Comparison of ENCODE assay signal across 13 cellular contexts in genomic region chr18:70044626-70045025, GRCh38.
A peak's percentile ranks its signal among the peaks of the same experiment; 100 is the strongest.
DNase-seq lines count a peak whose midpoint lies in the region; ATAC-seq and TF ChIP-seq lines count a peak whose summit lies in the region.
"Had no signal": no experiment of that assay in that cellular context is flagged by ENCODE, and none has a peak within 500 bp of the region (broad histone marks: within the 10 kb centered on the region; RNA-seq: fewer than 3 reads in every experiment).

No MANE protein-coding gene starts in this region.

- peaks cover 26 to 27% of the 10 kb centered on the region in 2 donors for H3K4me1 ChIP-seq in thoracic aorta (ENCODE audit: control insufficient read depth in 1 of 2, low read depth in 2 of 2)
- H3K4me1 ChIP-seq in right atrium auricular region = no peaks in the 10 kb centered on the region
- no peaks in the 10 kb centered on the region for H3K4me1 ChIP-seq in spleen

- H3K9me3 ChIP-seq in thoracic aorta (no peaks in the 10 kb centered on the region), right atrium auricular region (no peaks in the 10 kb centered on the region), spleen (no peaks in the 10 kb centered on the region)

- H3K4me3 Mint-ChIP-seq in activated T-cell treated with anti-CD3 and anti-CD28 coated beads, Interleukin-2, amount 50 U/mL, for 72 hours = peak overlapping the region in 1 of 2 donors; percentile 53

- intact Hi-C loops in spleen (cut with DNase I; ENCODE audit: low total_unique reads) = no loop called here

- H3K27ac Mint-ChIP-seq in activated T-cell treated with anti-CD3 and anti-CD28 coated beads, Interleukin-2, amount 50 U/mL, for 72 hours = peak overlapping the region; percentile 2

- H3K36me3 Mint-ChIP-seq in activated T-cell treated with anti-CD3 and anti-CD28 coated beads, Interleukin-2, amount 50 U/mL, for 72 hours (ENCODE audit: insufficient read depth in 2 of 2) = peaks cover 5% of the 10 kb centered on the region in 2 donors

- H3K4me3 ChIP-seq in fibroblast of the aortic adventitia (ENCODE audit: low read depth, low read length) (no peak overlapping the region), thoracic aorta (no peak overlapping the region), right atrium auricular region (no peak overlapping the region), spleen (no peak overlapping the region)
- H3K4me3 ChIP-seq: coronary artery had no signal

- H3K36me3 ChIP-seq in thoracic aorta = no peaks in the 10 kb centered on the region
- no peaks in the 10 kb centered on the region for H3K36me3 ChIP-seq in right atrium auricular region
- peaks cover 0 to 28% (median 0%) of the 10 kb centered on the region in 6 donors for H3K36me3 ChIP-seq in spleen

- 57 to 72% (median 62%) methylated on average over 4 of the region's 4 CpGs for WGBS in spleen, 5 donors

- in situ Hi-C loops in SK-MEL-5 (cut with HindIII; ENCODE audit: low pct_unique_long_range_greater_than_20kb, low sequenced_read_pairs) = no loop called here

- peak; percentile 99 to 100 for ATAC-seq in activated T-cell treated with anti-CD3 and anti-CD28 coated beads, Interleukin-2, amount 50 U/mL, for 72 hours (replicated peaks in 1 of 2)
- peak; percentile 54 for ATAC-seq in thoracic aorta (ENCODE audit: insufficient number of reproducible peaks, low FRiP score, low read depth)
- ATAC-seq in HG02885 (IDR thresholded peaks at IDR 0.05; ENCODE audit: poor library complexity, unreplicated experiment) = no peak

- TF ChIP-seq CTCF in fibroblast of the aortic adventitia (IDR thresholded peaks at IDR 0.05; ENCODE audit: insufficient read depth, low read length) (no peak), thoracic aorta (IDR thresholded peaks at IDR 0.05) (no peak), right atrium auricular region (IDR thresholded peaks at IDR 0.05) (no peak), spleen (IDR thresholded peaks at IDR 0.05 in 8 of 11, conservative IDR thresholded peaks at IDR 0.05 in 3 of 11) (no peak)

- H3K4me1 Mint-ChIP-seq in activated T-cell treated with anti-CD3 and anti-CD28 coated beads, Interleukin-2, amount 50 U/mL, for 72 hours (ENCODE audit: low read depth) = peaks cover 13% of the 10 kb centered on the region

- DNase-seq in activated T-cell treated with anti-CD3 and anti-CD28 coated beads, Interleukin-2, amount 50 U/mL, for 72 hours = peak in 1 of 2 donors; percentile 3
- DNase-seq in activated T-cell treated with anti-CD3 and anti-CD28 coated beads for 4 hours = no peak
- DNase-seq in SK-MEL-5 (ENCODE audit: low read depth, low spot score) = peak; percentile 66
- peak; percentile 99 for DNase-seq in fibroblast of the aortic adventitia (ENCODE audit: low read depth)
- DNase-seq in thoracic aorta (ENCODE audit: low spot score) = no peak
- DNase-seq in right atrium auricular region (ENCODE audit: low spot score) = no peak
- DNase-seq in spleen = no peak
- DNase-seq: activated CD8-positive, alpha-beta memory T cell treated with anti-CD3 and anti-CD28 coated beads for 24 hours; C1 segment of cervical spinal cord; kidney; stimulated activated CD8-positive, alpha-beta memory T cell treated with anti-CD3 and anti-CD28 coated beads, Interleukin-4, amount 100 ng/mL, for 48 hours had no signal

- no peaks in the 10 kb centered on the region for H3K27me3 Mint-ChIP-seq in activated T-cell treated with anti-CD3 and anti-CD28 coated beads, Interleukin-2, amount 50 U/mL, for 72 hours (ENCODE audit: low read depth)

- H3K9me3 Mint-ChIP-seq in activated T-cell treated with anti-CD3 and anti-CD28 coated beads, Interleukin-2, amount 50 U/mL, for 72 hours = no peaks in the 10 kb centered on the region

- H3K27me3 ChIP-seq in thoracic aorta (replicated peaks; ENCODE audit: insufficient read depth) (no peaks in the 10 kb centered on the region), right atrium auricular region (no peaks in the 10 kb centered on the region), spleen (replicated peaks in 1 of 7) (no peaks in the 10 kb centered on the region)

- TF ChIP-seq POLR2A in spleen (IDR thresholded peaks at IDR 0.05) = no peak

- H3K27ac ChIP-seq in thoracic aorta (no peak overlapping the region), right atrium auricular region (no peak overlapping the region), spleen (no peak overlapping the region)
- H3K27ac ChIP-seq: coronary artery had no signal

Comparison
In these comparisons a context has a peak if more than half of its experiments do, and no peak if none do; other contexts are left out.
1. DNase-seq: peak in SK-MEL-5 (single experiment) and fibroblast of the aortic adventitia (single experiment); none in activated T-cell treated with anti-CD3 and anti-CD28 coated beads for 4 hours (single experiment), thoracic aorta (single experiment), right atrium auricular region (single experiment) and spleen (single experiment).